In the genomic region with DNA sequence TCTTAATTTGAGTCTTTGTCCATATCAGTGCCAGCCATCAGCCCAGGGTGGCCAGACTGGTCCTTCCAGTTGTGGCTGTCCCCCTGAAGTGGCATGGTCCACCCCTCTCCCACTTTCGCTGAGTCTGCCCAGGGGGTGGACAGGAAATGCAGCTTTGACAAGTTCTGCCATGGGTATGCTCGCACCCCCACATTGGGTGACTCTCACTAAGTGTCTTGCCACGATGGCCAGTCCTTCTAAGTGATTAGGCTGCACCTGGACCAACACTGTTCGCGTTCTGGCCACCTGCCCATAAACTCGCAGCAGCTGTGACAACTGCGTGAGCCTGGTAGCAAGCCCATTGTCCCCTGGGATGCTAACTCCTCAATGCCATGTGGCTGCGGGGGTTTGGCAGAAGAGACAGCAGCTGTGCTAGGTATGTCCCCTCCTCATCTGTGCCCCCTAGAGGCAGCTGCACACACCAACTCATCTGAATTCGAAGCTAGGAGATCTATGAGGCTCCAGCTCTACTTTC, we compare ENCODE assay signal across 8 cellular contexts. TPM values are rescaled to one million over a fixed set of nuclear protein-coding genes. Genes with fewer than 3 reads are reported as not detected.
DNase-seq lines count a peak whose midpoint lies in the region; ATAC-seq and TF ChIP-seq lines count a peak whose summit lies in the region.

No MANE protein-coding gene starts in this region.

- POLR2A ChIA-PET in PC-3 (lab: Charles Lee; ENCODE audit: unreplicated experiment): no interaction called here

- in situ Hi-C loops in G401 (cut with HindIII; ENCODE audit: low sequenced_read_pairs): no loop called here

- TF ChIP-seq CTCF in PC-3 (conservative IDR thresholded peaks at IDR 0.05; ENCODE audit: low read depth, low read length): peak; percentile 61
- TF ChIP-seq CTCF in hepatocyte (IDR thresholded peaks at IDR 0.05; ENCODE audit: poor library complexity): peak; percentile 19

- H2AFZ ChIP-seq in PC-3 (ENCODE audit: low read length): peak overlapping the region; percentile 31
- no peak overlapping the region for H2AFZ ChIP-seq in hepatocyte

- H3K9me3 ChIP-seq in PC-3 (ENCODE audit: low read length) (no peaks in the 10 kb centered on the region), hepatocyte (ENCODE audit: low read depth) (no peaks in the 10 kb centered on the region)

- H4K20me1 ChIP-seq in PC-3 (ENCODE audit: low read length) (no peaks in the 10 kb centered on the region), hepatocyte (ENCODE audit: insufficient read depth, poor library complexity, severe bottlenecking) (no peaks in the 10 kb centered on the region)

- H3K27me3 ChIP-seq in PC-3 (ENCODE audit: low read length) (no peaks in the 10 kb centered on the region), hepatocyte (no peaks in the 10 kb centered on the region)

- H3K79me2 ChIP-seq in PC-3 (ENCODE audit: low read length) (no peaks in the 10 kb centered on the region), hepatocyte (no peaks in the 10 kb centered on the region)

- no peak overlapping the region for H3K9ac ChIP-seq in PC-3 (ENCODE audit: low read length)

- H3K9me2 ChIP-seq in PC-3 (replicated peaks; ENCODE audit: low read length) (no peaks in the 10 kb centered on the region), hepatocyte (replicated peaks; ENCODE audit: insufficient read depth) (no peaks in the 10 kb centered on the region)

- ATAC-seq in GM19395 (IDR thresholded peaks at IDR 0.05; ENCODE audit: unreplicated experiment): peak; percentile 76
- no peak; the same call in 1 of the 2 replicates for ATAC-seq in PC-3

- no peaks in the 10 kb centered on the region for H3F3A ChIP-seq in PC-3 (ENCODE audit: low read length, unreplicated experiment)

- H3K4me1 ChIP-seq in PC-3 (ENCODE audit: insufficient read depth, low read length) (peaks cover 4% of the 10 kb centered on the region; the same call in 1 of the 2 replicates), hepatocyte (ENCODE audit: insufficient read depth) (peaks cover 8% of the 10 kb centered on the region)

- no peak overlapping the region for H3K4me2 ChIP-seq in PC-3 (ENCODE audit: low read length)
- H3K4me2 ChIP-seq in hepatocyte: no peak overlapping the region

- H3K27ac ChIP-seq in PC-3 (ENCODE audit: low read length): no peak overlapping the region
- no peak overlapping the region for H3K27ac ChIP-seq in hepatocyte

- H3K36me3 ChIP-seq in PC-3 (ENCODE audit: low read depth, low read length) (no peaks in the 10 kb centered on the region), hepatocyte (replicated peaks; ENCODE audit: insufficient read depth, low read depth) (no peaks in the 10 kb centered on the region)

- DNase-seq in COLO668 (lab: John Stamatoyannopoulos, UW; ENCODE audit: unreplicated experiment) (peak; percentile 94), HuH-7 (ENCODE audit: low spot score) (peak; percentile 58), PC-3 (peak; percentile 46), hepatocyte (ENCODE audit: low spot score) (no peak), G401 (ENCODE audit: low spot score) (no peak), NCI-H226 (no peak)
- no peak for DNase-seq in stimulated activated CD4-positive, alpha-beta T cell treated with anti-CD3 and anti-CD28 coated beads, Interleukin-1b, Interleukin-23, amount 100 ng/mL, for 48 hours

- CTCF ChIA-PET in PC-3 (lab: Charles Lee): no interaction called here

- no TSS peak for BruUV-seq in PC-3 (replicated peaks; lab: Mats Ljungman, UMichigan)

- intact Hi-C loops in PC-3 (cut with micrococcal nuclease): no loop called here

- H3K4me3 ChIP-seq in PC-3 (ENCODE audit: low read length): no peak overlapping the region
- H3K4me3 ChIP-seq in hepatocyte: no peak overlapping the region

- 82% methylated on average over 9 of the region's 9 CpGs for WGBS in hepatocyte (ENCODE audit: low lambda C conversion rate, missing lambda C conversion rate)

RNA-seq across cellular contexts. Expression of gene LNX1, which starts 10.0 kb away (rescaled TPM):
- total RNA-seq in PC-3 (2014; rRNA removed): 2.8 and 3.0 TPM in 2 replicates
- total RNA-seq in hepatocyte: 16.7 and 20.8 TPM in 2 replicates
- 7.3 and 8.4 TPM in 2 replicates for polyA plus RNA-seq in hepatocyte
- total RNA-seq in G401 (2014; rRNA removed; shearing (Covaris generic)): 0.31 TPM in 1 of 2 replicates, not detected in the other

Comparison
In these comparisons a context has a peak if more than half of its experiments do, and no peak if none do; other contexts are left out.
1. DNase-seq: peak in COLO668 (single experiment), HuH-7 (single experiment) and PC-3 (single experiment); none in hepatocyte (single experiment), stimulated activated CD4-positive, alpha-beta T cell treated with anti-CD3 and anti-CD28 coated beads, Interleukin-1b, Interleukin-23, amount 100 ng/mL, for 48 hours (single experiment), G401 (single experiment) and NCI-H226 (single experiment).